In the genomic region with DNA sequence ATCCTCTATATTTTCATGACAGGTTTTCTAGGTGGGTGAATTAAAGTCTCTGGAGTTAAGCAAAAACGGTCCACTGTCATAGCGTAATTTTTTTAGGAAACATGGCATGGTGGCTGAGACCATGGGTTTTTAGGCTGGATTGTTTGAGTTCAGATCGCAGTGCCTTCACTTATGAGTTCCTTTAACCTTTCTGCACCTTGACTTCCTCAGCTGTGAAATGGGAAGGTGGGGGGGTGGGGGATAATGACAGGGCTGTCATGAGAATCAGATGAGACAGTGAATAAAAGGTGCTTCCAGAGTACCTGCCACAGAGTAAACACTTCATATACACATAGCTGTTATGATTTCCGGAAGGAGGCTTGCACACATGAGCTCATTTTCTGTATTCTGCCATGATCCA, we compare ENCODE assay signal across 1 cellular context.
TF ChIP-seq lines count a peak whose summit lies in the region.

No MANE protein-coding gene starts in this region.

TF ChIP-seq in HepG2, 621 proteins besides CTCF, POLR2A, EP300 and RAD21:
- no peak for TF ChIP-seq SYNCRIP (IDR thresholded peaks at IDR 0.05; ENCODE audit: insufficient read depth, low read depth, low read length)
- TF ChIP-seq, protein P1, sequence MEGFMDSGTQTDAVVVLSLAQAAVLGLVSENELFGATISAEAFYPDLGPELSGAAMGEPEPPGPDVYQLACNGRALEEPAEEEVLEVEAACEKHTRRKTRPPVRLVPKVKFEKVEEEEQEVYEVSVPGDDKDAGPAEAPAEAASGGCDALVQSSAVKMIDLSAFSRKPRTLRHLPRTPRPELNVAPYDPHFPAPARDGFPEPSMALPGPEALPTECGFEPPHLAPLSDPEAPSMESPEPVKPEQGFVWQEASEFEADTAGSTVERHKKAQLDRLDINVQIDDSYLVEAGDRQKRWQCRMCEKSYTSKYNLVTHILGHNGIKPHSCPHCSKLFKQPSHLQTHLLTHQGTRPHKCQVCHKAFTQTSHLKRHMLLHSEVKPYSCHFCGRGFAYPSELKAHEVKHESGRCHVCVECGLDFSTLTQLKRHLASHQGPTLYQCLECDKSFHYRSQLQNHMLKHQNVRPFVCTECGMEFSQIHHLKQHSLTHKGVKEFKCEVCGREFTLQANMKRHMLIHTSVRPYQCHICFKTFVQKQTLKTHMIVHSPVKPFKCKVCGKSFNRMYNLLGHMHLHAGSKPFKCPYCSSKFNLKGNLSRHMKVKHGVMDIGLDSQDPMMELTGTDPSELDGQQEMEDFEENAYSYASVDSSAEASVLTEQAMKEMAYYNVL (CRISPR knock-in tag; IDR thresholded peaks at IDR 0.05; ENCODE audit: borderline replicate concordance): no peak
- TF ChIP-seq KDM1A (CRISPR knock-in tag; IDR thresholded peaks at IDR 0.05): peak; percentile 75; the same call in 1 of the 2 replicates
- TF ChIP-seq KDM3A (CRISPR knock-in tag; IDR thresholded peaks at IDR 0.05; ENCODE audit: low read depth): no peak
- no peak for TF ChIP-seq MTF2 (CRISPR knock-in tag; IDR thresholded peaks at IDR 0.05; ENCODE audit: borderline replicate concordance)
- no peak for TF ChIP-seq ZNF460 (CRISPR knock-in tag; IDR thresholded peaks at IDR 0.05; ENCODE audit: borderline replicate concordance)
- no peak for TF ChIP-seq ZNF883 (CRISPR knock-in tag; IDR thresholded peaks at IDR 0.05; ENCODE audit: not compliant biosample characterization)
- no peak for TF ChIP-seq BRD4 (CRISPR knock-in tag; IDR thresholded peaks at IDR 0.05)
- TF ChIP-seq, protein P2, sequence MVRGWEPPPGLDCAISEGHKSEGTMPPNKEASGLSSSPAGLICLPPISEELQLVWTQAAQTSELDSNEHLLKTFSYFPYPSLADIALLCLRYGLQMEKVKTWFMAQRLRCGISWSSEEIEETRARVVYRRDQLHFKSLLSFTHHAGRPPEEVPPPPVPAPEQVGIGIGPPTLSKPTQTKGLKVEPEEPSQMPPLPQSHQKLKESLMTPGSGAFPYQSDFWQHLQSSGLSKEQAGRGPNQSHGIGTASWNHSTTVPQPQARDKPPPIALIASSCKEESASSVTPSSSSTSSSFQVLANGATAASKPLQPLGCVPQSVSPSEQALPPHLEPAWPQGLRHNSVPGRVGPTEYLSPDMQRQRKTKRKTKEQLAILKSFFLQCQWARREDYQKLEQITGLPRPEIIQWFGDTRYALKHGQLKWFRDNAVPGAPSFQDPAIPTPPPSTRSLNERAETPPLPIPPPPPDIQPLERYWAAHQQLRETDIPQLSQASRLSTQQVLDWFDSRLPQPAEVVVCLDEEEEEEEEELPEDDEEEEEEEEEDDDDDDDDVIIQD (CRISPR knock-in tag; IDR thresholded peaks at IDR 0.05; ENCODE audit: low read depth): no peak
- no peak for TF ChIP-seq ZNF788 (CRISPR knock-in tag; IDR thresholded peaks at IDR 0.05; ENCODE audit: borderline replicate concordance)
- peak; percentile 50; the same call in 1 of the 2 replicates for TF ChIP-seq ZNF7 (CRISPR knock-in tag; IDR thresholded peaks at IDR 0.05)
- TF ChIP-seq, protein P3, sequence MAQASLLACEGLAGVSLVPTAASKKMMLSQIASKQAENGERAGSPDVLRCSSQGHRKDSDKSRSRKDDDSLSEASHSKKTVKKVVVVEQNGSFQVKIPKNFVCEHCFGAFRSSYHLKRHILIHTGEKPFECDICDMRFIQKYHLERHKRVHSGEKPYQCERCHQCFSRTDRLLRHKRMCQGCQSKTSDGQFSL (CRISPR knock-in tag; IDR thresholded peaks at IDR 0.05): peak; percentile 75; the same call in 1 of the 2 replicates
- TF ChIP-seq, protein P4, sequence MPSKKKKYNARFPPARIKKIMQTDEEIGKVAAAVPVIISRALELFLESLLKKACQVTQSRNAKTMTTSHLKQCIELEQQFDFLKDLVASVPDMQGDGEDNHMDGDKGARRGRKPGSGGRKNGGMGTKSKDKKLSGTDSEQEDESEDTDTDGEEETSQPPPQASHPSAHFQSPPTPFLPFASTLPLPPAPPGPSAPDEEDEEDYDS (CRISPR knock-in tag; IDR thresholded peaks at IDR 0.05): no peak
- no peak for TF ChIP-seq SAP130 (CRISPR knock-in tag; IDR thresholded peaks at IDR 0.05; ENCODE audit: low read depth)
- TF ChIP-seq FOSL1 (CRISPR knock-in tag; IDR thresholded peaks at IDR 0.05; ENCODE audit: borderline replicate concordance): no peak
- peak; percentile 91 for TF ChIP-seq ZNF629 (CRISPR knock-in tag; conservative IDR thresholded peaks at IDR 0.05)
- TF ChIP-seq ZNF562 (CRISPR knock-in tag; IDR thresholded peaks at IDR 0.05; ENCODE audit: borderline replicate concordance): no peak
- no peak for TF ChIP-seq ZFP36L1 (CRISPR knock-in tag; IDR thresholded peaks at IDR 0.05)
- TF ChIP-seq, protein P5, sequence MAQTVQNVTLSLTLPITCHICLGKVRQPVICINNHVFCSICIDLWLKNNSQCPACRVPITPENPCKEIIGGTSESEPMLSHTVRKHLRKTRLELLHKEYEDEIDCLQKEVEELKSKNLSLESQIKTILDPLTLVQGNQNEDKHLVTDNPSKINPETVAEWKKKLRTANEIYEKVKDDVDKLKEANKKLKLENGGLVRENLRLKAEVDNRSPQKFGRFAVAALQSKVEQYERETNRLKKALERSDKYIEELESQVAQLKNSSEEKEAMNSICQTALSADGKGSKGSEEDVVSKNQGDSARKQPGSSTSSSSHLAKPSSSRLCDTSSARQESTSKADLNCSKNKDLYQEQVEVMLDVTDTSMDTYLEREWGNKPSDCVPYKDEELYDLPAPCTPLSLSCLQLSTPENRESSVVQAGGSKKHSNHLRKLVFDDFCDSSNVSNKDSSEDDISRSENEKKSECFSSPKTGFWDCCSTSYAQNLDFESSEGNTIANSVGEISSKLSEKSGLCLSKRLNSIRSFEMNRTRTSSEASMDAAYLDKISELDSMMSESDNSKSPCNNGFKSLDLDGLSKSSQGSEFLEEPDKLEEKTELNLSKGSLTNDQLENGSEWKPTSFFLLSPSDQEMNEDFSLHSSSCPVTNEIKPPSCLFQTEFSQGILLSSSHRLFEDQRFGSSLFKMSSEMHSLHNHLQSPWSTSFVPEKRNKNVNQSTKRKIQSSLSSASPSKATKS (CRISPR knock-in tag; IDR thresholded peaks at IDR 0.05): no peak
- no peak for TF ChIP-seq CAMTA2 (CRISPR knock-in tag; IDR thresholded peaks at IDR 0.05; ENCODE audit: borderline replicate concordance)
- no peak for TF ChIP-seq ZNF350 (CRISPR knock-in tag; IDR thresholded peaks at IDR 0.05; ENCODE audit: borderline replicate concordance, low read depth)
- no peak for TF ChIP-seq SETDB1 (CRISPR knock-in tag; IDR thresholded peaks at IDR 0.05; ENCODE audit: borderline replicate concordance)
- no peak for TF ChIP-seq KAT2B (IDR thresholded peaks at IDR 0.05; ENCODE audit: borderline replicate concordance, low read depth, low read length)
- TF ChIP-seq, protein P6, sequence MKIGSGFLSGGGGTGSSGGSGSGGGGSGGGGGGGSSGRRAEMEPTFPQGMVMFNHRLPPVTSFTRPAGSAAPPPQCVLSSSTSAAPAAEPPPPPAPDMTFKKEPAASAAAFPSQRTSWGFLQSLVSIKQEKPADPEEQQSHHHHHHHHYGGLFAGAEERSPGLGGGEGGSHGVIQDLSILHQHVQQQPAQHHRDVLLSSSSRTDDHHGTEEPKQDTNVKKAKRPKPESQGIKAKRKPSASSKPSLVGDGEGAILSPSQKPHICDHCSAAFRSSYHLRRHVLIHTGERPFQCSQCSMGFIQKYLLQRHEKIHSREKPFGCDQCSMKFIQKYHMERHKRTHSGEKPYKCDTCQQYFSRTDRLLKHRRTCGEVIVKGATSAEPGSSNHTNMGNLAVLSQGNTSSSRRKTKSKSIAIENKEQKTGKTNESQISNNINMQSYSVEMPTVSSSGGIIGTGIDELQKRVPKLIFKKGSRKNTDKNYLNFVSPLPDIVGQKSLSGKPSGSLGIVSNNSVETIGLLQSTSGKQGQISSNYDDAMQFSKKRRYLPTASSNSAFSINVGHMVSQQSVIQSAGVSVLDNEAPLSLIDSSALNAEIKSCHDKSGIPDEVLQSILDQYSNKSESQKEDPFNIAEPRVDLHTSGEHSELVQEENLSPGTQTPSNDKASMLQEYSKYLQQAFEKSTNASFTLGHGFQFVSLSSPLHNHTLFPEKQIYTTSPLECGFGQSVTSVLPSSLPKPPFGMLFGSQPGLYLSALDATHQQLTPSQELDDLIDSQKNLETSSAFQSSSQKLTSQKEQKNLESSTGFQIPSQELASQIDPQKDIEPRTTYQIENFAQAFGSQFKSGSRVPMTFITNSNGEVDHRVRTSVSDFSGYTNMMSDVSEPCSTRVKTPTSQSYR (CRISPR knock-in tag; IDR thresholded peaks at IDR 0.05; ENCODE audit: borderline replicate concordance): no peak
- no peak for TF ChIP-seq TAF1 (CRISPR knock-in tag; IDR thresholded peaks at IDR 0.05)
- 0 out of 2 replicates have a peak, but pooled peaks have one; percentile 36 for TF ChIP-seq ZMYM3 (CRISPR knock-in tag; IDR thresholded peaks at IDR 0.05)
- TF ChIP-seq ZNF569 (CRISPR knock-in tag; IDR thresholded peaks at IDR 0.05; ENCODE audit: borderline replicate concordance): no peak
- TF ChIP-seq ZNF607 (CRISPR knock-in tag; IDR thresholded peaks at IDR 0.05; ENCODE audit: borderline replicate concordance): no peak
- TF ChIP-seq ZNF709 (CRISPR knock-in tag; IDR thresholded peaks at IDR 0.05): no peak
- TF ChIP-seq, protein P7, sequence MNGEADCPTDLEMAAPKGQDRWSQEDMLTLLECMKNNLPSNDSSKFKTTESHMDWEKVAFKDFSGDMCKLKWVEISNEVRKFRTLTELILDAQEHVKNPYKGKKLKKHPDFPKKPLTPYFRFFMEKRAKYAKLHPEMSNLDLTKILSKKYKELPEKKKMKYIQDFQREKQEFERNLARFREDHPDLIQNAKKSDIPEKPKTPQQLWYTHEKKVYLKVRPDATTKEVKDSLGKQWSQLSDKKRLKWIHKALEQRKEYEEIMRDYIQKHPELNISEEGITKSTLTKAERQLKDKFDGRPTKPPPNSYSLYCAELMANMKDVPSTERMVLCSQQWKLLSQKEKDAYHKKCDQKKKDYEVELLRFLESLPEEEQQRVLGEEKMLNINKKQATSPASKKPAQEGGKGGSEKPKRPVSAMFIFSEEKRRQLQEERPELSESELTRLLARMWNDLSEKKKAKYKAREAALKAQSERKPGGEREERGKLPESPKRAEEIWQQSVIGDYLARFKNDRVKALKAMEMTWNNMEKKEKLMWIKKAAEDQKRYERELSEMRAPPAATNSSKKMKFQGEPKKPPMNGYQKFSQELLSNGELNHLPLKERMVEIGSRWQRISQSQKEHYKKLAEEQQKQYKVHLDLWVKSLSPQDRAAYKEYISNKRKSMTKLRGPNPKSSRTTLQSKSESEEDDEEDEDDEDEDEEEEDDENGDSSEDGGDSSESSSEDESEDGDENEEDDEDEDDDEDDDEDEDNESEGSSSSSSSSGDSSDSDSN (CRISPR knock-in tag; IDR thresholded peaks at IDR 0.05): no peak
- TF ChIP-seq ZNF33A (CRISPR knock-in tag; IDR thresholded peaks at IDR 0.05; ENCODE audit: borderline replicate concordance): no peak
- TF ChIP-seq MEIS1 (CRISPR knock-in tag; IDR thresholded peaks at IDR 0.05; ENCODE audit: borderline replicate concordance): no peak
- TF ChIP-seq SOX13 (IDR thresholded peaks at IDR 0.05): no peak
- TF ChIP-seq SOX13 (CRISPR knock-in tag; conservative IDR thresholded peaks at IDR 0.05 in 1 of 2, IDR thresholded peaks at IDR 0.05 in 1 of 2): no peak
